In genomic region chr15:45588199-45588910, GRCh38 we compare ENCODE assay signal across 1 cellular context.
TF ChIP-seq lines count a peak whose summit lies in the region.

No MANE protein-coding gene starts in this region.

TF ChIP-seq in SK-N-SH, 30 proteins besides CTCF, POLR2A, EP300 and RAD21 (continued from another document):
- TF ChIP-seq MXI1 (IDR thresholded peaks at IDR 0.05; ENCODE audit: low read depth, low read length): no peak
